12 cellular contexts compared by ENCODE assay signal in genomic region chr17:62085511-62086408, GRCh38.
DNase-seq lines count a peak whose midpoint lies in the region; ATAC-seq, FAIRE-seq and TF ChIP-seq lines count a peak whose summit lies in the region.
"Had no signal": no experiment of that assay in that cellular context is flagged by ENCODE, and none has a peak within 500 bp of the region (broad histone marks: within the 10 kb centered on the region; RNA-seq: fewer than 3 reads in every experiment).

No MANE protein-coding gene starts in this region.

- no peak overlapping the region for H3K4me3 ChIP-seq in fibroblast of mammary gland (ENCODE audit: control insufficient read depth, low read depth, low read length)
- H3K4me3 ChIP-seq: PC-9 had no signal

- no peak for ATAC-seq in HG02973 (IDR thresholded peaks at IDR 0.05; ENCODE audit: unreplicated experiment)

- no peak for TF ChIP-seq CTCF in fibroblast of mammary gland (conservative IDR thresholded peaks at IDR 0.05; ENCODE audit: control insufficient read depth, insufficient read depth, low read depth, low read length)
- TF ChIP-seq CTCF in D721Med (IDR thresholded peaks at IDR 0.05; ENCODE audit: insufficient read depth, missing control alignments) = no peak

- H3K4me1 Mint-ChIP-seq in activated naive CD4-positive, alpha-beta T cell treated with anti-CD3 and anti-CD28 coated beads, Interleukin-2, amount 10 ng/mL, durations not matched to agents 7 days and 5 days = peaks cover 19% of the 10 kb centered on the region

- no peak overlapping the region for H3K4me3 Mint-ChIP-seq in activated naive CD4-positive, alpha-beta T cell treated with anti-CD3 and anti-CD28 coated beads, Interleukin-2, amount 10 ng/mL, durations not matched to agents 7 days and 5 days

- FAIRE-seq in D721Med (lab: Jason Lieb, UNC) = no peak

- H3K27me3 Mint-ChIP-seq in activated naive CD4-positive, alpha-beta T cell treated with anti-CD3 and anti-CD28 coated beads, Interleukin-2, amount 10 ng/mL, durations not matched to agents 7 days and 5 days = peaks cover 3% of the 10 kb centered on the region

- H3K36me3 Mint-ChIP-seq in activated naive CD4-positive, alpha-beta T cell treated with anti-CD3 and anti-CD28 coated beads, Interleukin-2, amount 10 ng/mL, durations not matched to agents 7 days and 5 days = no peaks in the 10 kb centered on the region

- peak overlapping the region; percentile 21 for H3K27ac Mint-ChIP-seq in activated naive CD4-positive, alpha-beta T cell treated with anti-CD3 and anti-CD28 coated beads, Interleukin-2, amount 10 ng/mL, durations not matched to agents 7 days and 5 days

- CTCF ChIA-PET in activated naive CD4-positive, alpha-beta T cell treated with anti-CD3 and anti-CD28 coated beads, Interleukin-2, amount 10 ng/mL, durations not matched to agents 7 days and 5 days (lab: Charles Lee) = interaction anchor here (1.4 kb wide), 1 partner anchor 24 kb away, joined by 4 read pairs; no protein-coding TSS in a partner anchor

- H3K9me3 Mint-ChIP-seq in activated naive CD4-positive, alpha-beta T cell treated with anti-CD3 and anti-CD28 coated beads, Interleukin-2, amount 10 ng/mL, durations not matched to agents 7 days and 5 days = no peaks in the 10 kb centered on the region

- DNase-seq in activated naive CD4-positive, alpha-beta T cell treated with anti-CD3 and anti-CD28 coated beads, Interleukin-2, amount 10 ng/mL, durations not matched to agents 7 days and 5 days = peak; percentile 47
- no peak for DNase-seq in activated naive CD4-positive, alpha-beta T cell (lab: John Stamatoyannopoulos, UW)
- DNase-seq in NCI-H2196 (lab: John Stamatoyannopoulos, UW; ENCODE audit: unreplicated experiment) (peak; percentile 67), fibroblast of mammary gland (ENCODE audit: low read depth) (peak; percentile 92), stromal cell of bone marrow (ENCODE audit: low read depth) (peak; percentile 77), D721Med (ENCODE audit: insufficient read length, low spot score) (no peak), NCI-H774 (lab: John Stamatoyannopoulos, UW) (no peak)
- DNase-seq: activated effector memory CD4-positive, alpha-beta T cell treated with anti-CD3 and anti-CD28 coated beads, Interleukin-2, amount 50 U/mL, for 16 hours; hippocampal formation; NCI-H1048; PC-9 had no signal

Comparison
In these comparisons a context has a peak if more than half of its experiments do, and no peak if none do; other contexts are left out.
1. DNase-seq: peak in activated naive CD4-positive, alpha-beta T cell treated with anti-CD3 and anti-CD28 coated beads, Interleukin-2, amount 10 ng/mL, durations not matched to agents 7 days and 5 days (single experiment), NCI-H2196 (single experiment), fibroblast of mammary gland (single experiment) and stromal cell of bone marrow (single experiment); none in activated naive CD4-positive, alpha-beta T cell (0 of 4), D721Med (single experiment) and NCI-H774 (single experiment).